ENCODE assay signal across 16 cellular contexts in the genomic region with DNA sequence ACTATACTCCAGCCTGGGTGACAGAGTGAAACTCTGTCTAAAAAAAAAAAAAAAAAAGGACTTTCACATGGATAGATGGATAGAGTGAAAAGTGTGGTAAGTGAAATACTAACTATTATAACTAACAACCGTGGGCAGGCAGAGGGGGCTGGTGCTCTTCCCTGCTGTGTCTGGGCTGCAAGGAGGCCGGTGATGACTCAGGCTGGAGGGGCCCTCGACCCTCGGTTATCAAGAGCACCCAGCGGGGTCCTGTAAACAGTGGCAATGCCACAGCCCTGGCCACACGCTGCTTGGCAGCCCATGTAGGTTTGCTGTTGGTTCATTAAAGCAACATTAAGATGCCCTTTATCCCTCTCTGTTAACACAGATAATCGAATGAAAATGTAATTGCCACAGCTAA.
DNase-seq lines count a peak whose midpoint lies in the region; ATAC-seq, FAIRE-seq and TF ChIP-seq lines count a peak whose summit lies in the region.
"Had no signal": no experiment of that assay in that cellular context is flagged by ENCODE, and none has a peak within 500 bp of the region (broad histone marks: within the 10 kb centered on the region; RNA-seq: fewer than 3 reads in every experiment).

No MANE protein-coding gene starts in this region.

- ATAC-seq in SK-N-SH treated with all-trans-retinoic acid at 6 μM for 48 hours (no peak), HG03520 (IDR thresholded peaks at IDR 0.05; ENCODE audit: unreplicated experiment) (no peak), left lobe of liver (no peak)
- no peak for ATAC-seq in stimulated activated effector memory CD8-positive, alpha-beta T cell treated with anti-CD3 and anti-CD28 coated beads, Interleukin-12 subunit alpha, Interleukin-12 subunit beta, amount 100 ng/mL, for 72 hours
- ATAC-seq: A549 had no signal

- peaks cover 19% of the 10 kb centered on the region for H3K4me1 Mint-ChIP-seq in endodermal cell
- no peaks in the 10 kb centered on the region for H3K4me1 Mint-ChIP-seq in stimulated activated effector memory CD8-positive, alpha-beta T cell treated with anti-CD3 and anti-CD28 coated beads, Interleukin-12 subunit alpha, Interleukin-12 subunit beta, amount 100 ng/mL, for 72 hours

- no peak overlapping the region for H3K9ac ChIP-seq in SK-N-SH
- H3K9ac ChIP-seq in endodermal cell (ENCODE audit: extremely low read depth, low read length, poor library complexity, severe bottlenecking): no peak overlapping the region
- H3K9ac ChIP-seq: KMS-11 had no signal

- H4K20me1 ChIP-seq in SK-N-SH (ENCODE audit: insufficient read depth): no peaks in the 10 kb centered on the region

- 39% methylated on average over 5 of the region's 7 CpGs for WGBS in SK-N-SH (ENCODE audit: low lambda C conversion rate)
- 39 to 47% methylated on average over 3 to 7 of the region's 7 CpGs for WGBS in endodermal cell (ENCODE audit: insufficient coverage in 1 of 2, insufficient read length in 1 of 2), 2 experiments

- H3K27me3 ChIP-seq in SK-N-SH (ENCODE audit: insufficient read depth): no peaks in the 10 kb centered on the region
- H3K27me3 ChIP-seq in endodermal cell (ENCODE audit: control insufficient read depth, insufficient read depth, low read length, poor library complexity, severe bottlenecking): no peaks in the 10 kb centered on the region

- no peaks in the 10 kb centered on the region for H3K36me3 Mint-ChIP-seq in endodermal cell (ENCODE audit: low read depth)
- no peaks in the 10 kb centered on the region for H3K36me3 Mint-ChIP-seq in stimulated activated effector memory CD8-positive, alpha-beta T cell treated with anti-CD3 and anti-CD28 coated beads, Interleukin-12 subunit alpha, Interleukin-12 subunit beta, amount 100 ng/mL, for 72 hours

- no peak for TF ChIP-seq CTCF in SK-N-SH (IDR thresholded peaks at IDR 0.05)
- TF ChIP-seq CTCF in endodermal cell (conservative IDR thresholded peaks at IDR 0.05): peak; percentile 14

- H3K9me3 ChIP-seq in SK-N-SH (no peaks in the 10 kb centered on the region), endodermal cell (ENCODE audit: control insufficient read depth, low read length) (no peaks in the 10 kb centered on the region)
- H3K9me3 ChIP-seq: A549 had no signal

- H3K27ac ChIP-seq in SK-N-SH (ENCODE audit: low read depth in 2 of 2, low read length in 1 of 2) (0 out of 4 replicates have a peak overlapping the region, but pooled peaks of 1 of the 2 experiments have one; percentile 5), endodermal cell (ENCODE audit: low read depth, low read length) (no peak overlapping the region)
- H3K27ac ChIP-seq: A549, KMS-11 had no signal

- H3K9me3 Mint-ChIP-seq in endodermal cell: no peaks in the 10 kb centered on the region
- H3K9me3 Mint-ChIP-seq in stimulated activated effector memory CD8-positive, alpha-beta T cell treated with anti-CD3 and anti-CD28 coated beads, Interleukin-12 subunit alpha, Interleukin-12 subunit beta, amount 100 ng/mL, for 72 hours: no peaks in the 10 kb centered on the region

- H3K4me3 ChIP-seq in SK-N-SH (ENCODE audit: low read depth in 2 of 2, low read length in 1 of 2) (no peak overlapping the region), endodermal cell (ENCODE audit: low read length) (no peak overlapping the region)
- H3K4me3 ChIP-seq: A549 had no signal

- peaks cover 0 to 31% of the 10 kb centered on the region in 2 experiments; a peak in 2 of 4 replicates for H3K4me1 ChIP-seq in SK-N-SH (ENCODE audit: control insufficient read depth in 1 of 2, insufficient read depth in 2 of 2, low read depth in 1 of 2, low read length in 1 of 2)
- peaks cover 9% of the 10 kb centered on the region for H3K4me1 ChIP-seq in endodermal cell (ENCODE audit: control insufficient read depth, insufficient read depth, low read length)
- H3K4me1 ChIP-seq: A549 had no signal

- H3K9me2 ChIP-seq in SK-N-SH: no peaks in the 10 kb centered on the region

- POLR2A ChIA-PET in SK-N-SH (lab: Yijun Ruan, JAX): no interaction called here

- no peaks in the 10 kb centered on the region for H3F3A ChIP-seq in SK-N-SH (replicated peaks; ENCODE audit: insufficient read depth)

- no peak for TF ChIP-seq EP300 in SK-N-SH (IDR thresholded peaks at IDR 0.05; ENCODE audit: borderline replicate concordance in 1 of 2, low read depth in 1 of 2, low read length in 1 of 2)

- H3K36me3 ChIP-seq in SK-N-SH (replicated peaks in 1 of 2; ENCODE audit: control insufficient read depth in 1 of 2, insufficient read depth in 2 of 2, low read length in 1 of 2): no peaks in the 10 kb centered on the region
- H3K36me3 ChIP-seq in endodermal cell (ENCODE audit: control insufficient read depth, insufficient read depth, low read length): no peaks in the 10 kb centered on the region

- no peaks in the 10 kb centered on the region for H3K27me3 Mint-ChIP-seq in endodermal cell (ENCODE audit: insufficient read depth)

- H3K4me3 Mint-ChIP-seq in endodermal cell: no peak overlapping the region
- H3K4me3 Mint-ChIP-seq in stimulated activated effector memory CD8-positive, alpha-beta T cell treated with anti-CD3 and anti-CD28 coated beads, Interleukin-12 subunit alpha, Interleukin-12 subunit beta, amount 100 ng/mL, for 72 hours: no peak overlapping the region

- CTCF ChIA-PET in SK-N-SH (lab: Yijun Ruan, JAX): interaction anchor here (1.3 to 3.4 kb wide), 5 partner anchors 10 to 54 kb away, joined by 3 to 20 read pairs (median 5); no protein-coding TSS in a partner anchor

- 0 out of 2 replicates have a peak, but pooled peaks have one; percentile 5 for TF ChIP-seq RAD21 in SK-N-SH (IDR thresholded peaks at IDR 0.05; ENCODE audit: low read length)

- H3K79me2 ChIP-seq in SK-N-SH (ENCODE audit: insufficient read depth): no peaks in the 10 kb centered on the region

- DNase-seq in SK-N-SH: peak; percentile 40
- peak; percentile 25 for DNase-seq in RCC 7860 (ENCODE audit: low spot score)
- peak; percentile 76 for DNase-seq in endodermal cell
- no peak for DNase-seq in stimulated activated effector memory CD8-positive, alpha-beta T cell treated with anti-CD3 and anti-CD28 coated beads, Interleukin-12 subunit alpha, Interleukin-12 subunit beta, amount 100 ng/mL, for 72 hours (ENCODE audit: low spot score in 2 of 2)
- DNase-seq in 8988T: no peak
- no peak for DNase-seq in left lobe of liver (ENCODE audit: low spot score)
- DNase-seq: DMS79 treated with DMSO at 0.1 percent for 48 hours, GF-D8, NCI-H1092 treated with DMSO at 0.1 percent for 48 hours, NCI-H2029 treated with DMSO at 0.1 percent for 48 hours, NCI-H510A treated with DMSO at 0.1 percent for 48 hours, Right ventricle myocardium superior had no signal

- H3K4me2 ChIP-seq in SK-N-SH: no peak overlapping the region
- H3K4me2 ChIP-seq: A549, KMS-11 had no signal

- no peak overlapping the region for H3K27ac Mint-ChIP-seq in endodermal cell
- no peak overlapping the region for H3K27ac Mint-ChIP-seq in stimulated activated effector memory CD8-positive, alpha-beta T cell treated with anti-CD3 and anti-CD28 coated beads, Interleukin-12 subunit alpha, Interleukin-12 subunit beta, amount 100 ng/mL, for 72 hours

- FAIRE-seq in RCC 7860 (lab: Jason Lieb, UNC): no peak
- FAIRE-seq: A549 had no signal

- H2AFZ ChIP-seq in SK-N-SH (ENCODE audit: low read depth): no peak overlapping the region

TF ChIP-seq in SK-N-SH, 30 proteins besides CTCF, POLR2A, EP300 and RAD21 (continues in another document):
- no peak for TF ChIP-seq FOXM1 (IDR thresholded peaks at IDR 0.05; ENCODE audit: low read depth)
- no peak for TF ChIP-seq SIN3A (IDR thresholded peaks at IDR 0.05; ENCODE audit: borderline replicate concordance, low read depth, low read length)
- TF ChIP-seq FOXJ3 (CRISPR knock-in tag; IDR thresholded peaks at IDR 0.05): no peak
- no peak for TF ChIP-seq MEF2A (IDR thresholded peaks at IDR 0.05; ENCODE audit: borderline replicate concordance, low read depth)
- TF ChIP-seq NRF1 (IDR thresholded peaks at IDR 0.05; ENCODE audit: low read depth, low read length): no peak
- TF ChIP-seq MXI1 (IDR thresholded peaks at IDR 0.05; ENCODE audit: low read depth, low read length): no peak
- TF ChIP-seq PBX3 (IDR thresholded peaks at IDR 0.05): no peak
- no peak for TF ChIP-seq TAF1 (IDR thresholded peaks at IDR 0.05; ENCODE audit: borderline replicate concordance, low read depth, low read length)
- TF ChIP-seq ELF1 (IDR thresholded peaks at IDR 0.05): no peak
- TF ChIP-seq JUND (IDR thresholded peaks at IDR 0.05): no peak
- no peak for TF ChIP-seq RXRA (IDR thresholded peaks at IDR 0.05; ENCODE audit: borderline replicate concordance, low read depth)

TF ChIP-seq in SK-N-SH treated with all-trans-retinoic acid at 6 μM for 48 hours, 23 proteins besides CTCF, POLR2A, EP300 and RAD21 (continues in another document):
- TF ChIP-seq OSR1 (CRISPR knock-in tag; IDR thresholded peaks at IDR 0.05) (no peak), ZFP3 (CRISPR knock-in tag; IDR thresholded peaks at IDR 0.05) (no peak), CSRNP3 (CRISPR knock-in tag; IDR thresholded peaks at IDR 0.05) (no peak), GLIS3 (CRISPR knock-in tag; IDR thresholded peaks at IDR 0.05) (no peak), ZNF70 (CRISPR knock-in tag; IDR thresholded peaks at IDR 0.05) (no peak), ZC3H10 (CRISPR knock-in tag; IDR thresholded peaks at IDR 0.05) (no peak), TCF4 (CRISPR knock-in tag; IDR thresholded peaks at IDR 0.05; ENCODE audit: borderline replicate concordance) (no peak)
- TF ChIP-seq, protein P1, sequence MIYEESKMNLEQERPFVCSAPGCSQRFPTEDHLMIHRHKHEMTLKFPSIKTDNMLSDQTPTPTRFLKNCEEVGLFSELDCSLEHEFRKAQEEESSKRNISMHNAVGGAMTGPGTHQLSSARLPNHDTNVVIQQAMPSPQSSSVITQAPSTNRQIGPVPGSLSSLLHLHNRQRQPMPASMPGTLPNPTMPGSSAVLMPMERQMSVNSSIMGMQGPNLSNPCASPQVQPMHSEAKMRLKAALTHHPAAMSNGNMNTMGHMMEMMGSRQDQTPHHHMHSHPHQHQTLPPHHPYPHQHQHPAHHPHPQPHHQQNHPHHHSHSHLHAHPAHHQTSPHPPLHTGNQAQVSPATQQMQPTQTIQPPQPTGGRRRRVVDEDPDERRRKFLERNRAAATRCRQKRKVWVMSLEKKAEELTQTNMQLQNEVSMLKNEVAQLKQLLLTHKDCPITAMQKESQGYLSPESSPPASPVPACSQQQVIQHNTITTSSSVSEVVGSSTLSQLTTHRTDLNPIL (CRISPR knock-in tag; IDR thresholded peaks at IDR 0.05; ENCODE audit: low read depth): no peak

Comparison
In these comparisons a context has a peak if more than half of its experiments do, and no peak if none do; other contexts are left out.
1. DNase-seq: peak in SK-N-SH (single experiment), RCC 7860 (single experiment) and endodermal cell (single experiment); none in stimulated activated effector memory CD8-positive, alpha-beta T cell treated with anti-CD3 and anti-CD28 coated beads, Interleukin-12 subunit alpha, Interleukin-12 subunit beta, amount 100 ng/mL, for 72 hours (0 of 2), 8988T (single experiment) and left lobe of liver (single experiment).